8 cellular contexts compared by ENCODE assay signal in genomic region chr11:3378426-3379423, GRCh38. TPM values are rescaled to one million over a fixed set of nuclear protein-coding genes. Genes with fewer than 3 reads are reported as not detected.
DNase-seq lines count a peak whose midpoint lies in the region; ATAC-seq and TF ChIP-seq lines count a peak whose summit lies in the region.

ZNF195 (minus strand) TSS chr11:3379146; CDS start chr11:3379040, 106 bp downstream.

- WGBS in liver = 3% methylated on average over 54 of the region's 54 CpGs

- DNase-seq in NCI-H774 (lab: John Stamatoyannopoulos, UW) (peak; percentile 96), dermis microvascular lymphatic vessel endothelial cell (ENCODE audit: low read depth in 2 of 2) (peak; percentile 89 to 96)
- peak; percentile 96 to 97 for DNase-seq in activated CD4-positive, alpha-beta T cell treated with anti-CD3 and anti-CD28 coated beads, Interleukin-2, amount 50 U/mL, for 4 hours
- peak; percentile 99 for DNase-seq in stimulated activated CD4-positive, alpha-beta T cell treated with anti-CD3 and anti-CD28 coated beads, Interleukin-4, amount 100 ng/mL, for 24 hours

- H3K4me3 ChIP-seq in liver (ENCODE audit: low read depth in 1 of 3, low read length in 3 of 3) = peak within 1 kb of the TSS; percentile 81 to 99 (median 84)

- peak within 1 kb of the TSS; percentile 49 to 81 for H3K9ac ChIP-seq in liver (ENCODE audit: low read depth in 1 of 2, low read length in 2 of 2)

- H3K9me3 ChIP-seq in liver (ENCODE audit: control insufficient read depth in 4 of 4, low read length in 3 of 4) = peaks cover 4 to 11% (median 7%) of the 10 kb centered on the region in 4 donors

- H3K36me3 ChIP-seq in liver (ENCODE audit: control insufficient read depth in 4 of 4, insufficient read depth in 3 of 4, low read depth in 1 of 4, low read length in 3 of 4) = peaks cover 1 to 22% (median 12%) of the 10 kb centered on the region in 4 donors

- TF ChIP-seq CTCF in C4-2B (conservative IDR thresholded peaks at IDR 0.05) (no peak), liver (IDR thresholded peaks at IDR 0.05; ENCODE audit: low read depth, low read length, missing input control) (no peak)

- H3K27ac ChIP-seq in C4-2B (peak within 1 kb of the TSS; percentile 91), liver (ENCODE audit: low read depth in 1 of 2, low read length in 2 of 2) (peak within 1 kb of the TSS; percentile 53 to 67)

- no peak for TF ChIP-seq RAD21 in liver (IDR thresholded peaks at IDR 0.05)

- H3K27me3 ChIP-seq in liver (ENCODE audit: control insufficient read depth in 4 of 4, insufficient read depth in 4 of 4, low read length in 3 of 4) = peaks cover 0 to 2% (median 0%) of the 10 kb centered on the region in 4 donors

- peaks cover 0 to 8% (median 2%) of the 10 kb centered on the region in 4 donors for H3K4me1 ChIP-seq in liver (ENCODE audit: control insufficient read depth in 4 of 4, insufficient read depth in 4 of 4, low read length in 3 of 4)

- ATAC-seq in GM19395 (IDR thresholded peaks at IDR 0.05; ENCODE audit: unreplicated experiment) = peak; percentile 100
- ATAC-seq in HG03565 (IDR thresholded peaks at IDR 0.05; ENCODE audit: unreplicated experiment) = peak; percentile 98

TF ChIP-seq in liver, 16 proteins besides CTCF, POLR2A, EP300 and RAD21:
- TF ChIP-seq YY1 (IDR thresholded peaks at IDR 0.05) (peak; percentile 70), GABPA (IDR thresholded peaks at IDR 0.05 in 1 of 2, conservative IDR thresholded peaks at IDR 0.05 in 1 of 2) (peak; percentile 86 to 94), FOXA2 (IDR thresholded peaks at IDR 0.05) (no peak), TAF1 (conservative IDR thresholded peaks at IDR 0.05) (peak; percentile 44), HNF4A (conservative IDR thresholded peaks at IDR 0.05) (peak in 1 of 2 donors; percentile 24), REST (IDR thresholded peaks at IDR 0.05) (peak; percentile 27), MAX (IDR thresholded peaks at IDR 0.05) (peak; percentile 85), EGR1 (IDR thresholded peaks at IDR 0.05; ENCODE audit: low read depth in 2 of 2) (peak in 1 of 2 donors; percentile 13), ZBTB33 (IDR thresholded peaks at IDR 0.05) (no peak), SP1 (IDR thresholded peaks at IDR 0.05) (peak; percentile 93), RXRA (IDR thresholded peaks at IDR 0.05) (peak in 1 of 2 donors; percentile 17), NR2F2 (IDR thresholded peaks at IDR 0.05) (no peak)
TF ChIP-seq in liver: peak in this region for 9.

RNA-seq across cellular contexts. Expression of gene ZNF195, which starts in this region (rescaled TPM):
- total RNA-seq in dermis microvascular lymphatic vessel endothelial cell (13.5 and 19.8 TPM in 2 replicates), liver (10 to 100 TPM in 1 of 2 donors, 1 to 10 TPM in 1; 9.9 to 12.3 TPM)
- 10 to 100 TPM in 1 of 2 donors, 1 to 10 TPM in 1; 4.3 to 12.4 TPM for polyA plus RNA-seq in liver

Comparison
In these comparisons a context has a peak if more than half of its experiments do, and no peak if none do; other contexts are left out.
1. Peak in every context shown above with its lines: DNase-seq, ATAC-seq, H3K4me3 ChIP-seq and H3K27ac ChIP-seq.